In genomic region chr13:46551410-46552301, GRCh38 we compare ENCODE assay signal across 8 cellular contexts. TPM values are rescaled to one million over a fixed set of nuclear protein-coding genes. Genes with fewer than 3 reads are reported as not detected.
A peak's percentile ranks its signal among the peaks of the same experiment; 100 is the strongest.
DNase-seq lines count a peak whose midpoint lies in the region; ATAC-seq, FAIRE-seq and TF ChIP-seq lines count a peak whose summit lies in the region.

No MANE protein-coding gene starts in this region.

- H3K27me3 ChIP-seq in astrocyte (ENCODE audit: insufficient read depth, low read length), result no peaks in the 10 kb centered on the region

- H3K36me3 ChIP-seq in astrocyte (ENCODE audit: insufficient read depth, low read length), result no peaks in the 10 kb centered on the region

- peak overlapping the region; percentile 89 for H3K9ac ChIP-seq in astrocyte (ENCODE audit: low read length)

- no peak overlapping the region for H3K27ac ChIP-seq in astrocyte (ENCODE audit: low read depth, low read length)

- H2AFZ ChIP-seq in astrocyte (ENCODE audit: low read depth, low read length), result peak overlapping the region; percentile 84

- TF ChIP-seq POLR2A in NB4 (IDR thresholded peaks at IDR 0.05; ENCODE audit: extremely low read depth, insufficient read length), result no peak

- H3K9me3 Mint-ChIP-seq in astrocyte (ENCODE audit: unreplicated experiment), result no peaks in the 10 kb centered on the region

- FAIRE-seq in astrocyte (lab: Jason Lieb, UNC), result no peak

- no peaks in the 10 kb centered on the region for H3K36me3 Mint-ChIP-seq in astrocyte (ENCODE audit: low read depth, unreplicated experiment)

- H3K4me3 ChIP-seq in NB4 (ENCODE audit: low read depth, low read length) (no peak overlapping the region), astrocyte (ENCODE audit: insufficient read depth, low read depth, low read length) (peak overlapping the region; percentile 70), retinal pigment epithelial cell (ENCODE audit: low read length) (no peak overlapping the region)

- no peaks in the 10 kb centered on the region for H3K9me3 ChIP-seq in astrocyte (ENCODE audit: insufficient read depth, low read depth, low read length)

- peaks cover 20% of the 10 kb centered on the region for H4K20me1 ChIP-seq in astrocyte (ENCODE audit: insufficient read depth, low read length)

- DNase-seq in GF-D8 (lab: John Stamatoyannopoulos, UW) (peak; percentile 64), NB4 (ENCODE audit: low read depth) (peak; percentile 85), T follicular helper cell (ENCODE audit: low read depth) (peak; percentile 50), astrocyte (ENCODE audit: low read depth) (peak; percentile 54), hypothalamus (lab: John Stamatoyannopoulos, UW) (peak in 38 of 51 donors; percentile 4 to 57 (median 28)), retinal pigment epithelial cell (ENCODE audit: low read depth) (peak; percentile 63)

- peaks cover 20% of the 10 kb centered on the region for H3K4me1 ChIP-seq in astrocyte (ENCODE audit: insufficient read depth, low read length)

- H3K4me3 Mint-ChIP-seq in astrocyte (ENCODE audit: unreplicated experiment), result peak overlapping the region; percentile 95

- H3K27me3 Mint-ChIP-seq in astrocyte (ENCODE audit: low read depth, unreplicated experiment), result no peaks in the 10 kb centered on the region

- H3K79me2 ChIP-seq in astrocyte (ENCODE audit: insufficient read depth, low read length), result peaks cover 35% of the 10 kb centered on the region

- H3K4me2 ChIP-seq in astrocyte (ENCODE audit: low read length), result peak overlapping the region; percentile 98

- peaks cover 19% of the 10 kb centered on the region for H3K4me1 Mint-ChIP-seq in astrocyte (ENCODE audit: low read depth, unreplicated experiment)

- ATAC-seq in GM21360 (IDR thresholded peaks at IDR 0.05; ENCODE audit: unreplicated experiment) (no peak), GM18873 (IDR thresholded peaks at IDR 0.05; ENCODE audit: low FRiP score, unreplicated experiment) (no peak)

- peak overlapping the region; percentile 91 for H3K27ac Mint-ChIP-seq in astrocyte (ENCODE audit: unreplicated experiment)

- TF ChIP-seq CTCF in NB4 (IDR thresholded peaks at IDR 0.05; ENCODE audit: low read depth, low read length) (peak; percentile 93), astrocyte (IDR thresholded peaks at IDR 0.05; ENCODE audit: insufficient read depth, low read depth, low read length) (peak; percentile 80), retinal pigment epithelial cell (conservative IDR thresholded peaks at IDR 0.05; ENCODE audit: low read depth, low read length) (peak; percentile 97)

RNA-seq across cellular contexts. Expression of gene LRCH1, which starts 1.3 kb away (rescaled TPM):
- 17.4 and 17.7 TPM in 2 replicates for total RNA-seq in astrocyte

Comparison
In these comparisons a context has a peak if more than half of its experiments do, and no peak if none do; other contexts are left out.
1. DNase-seq: peak in every context shown above with its lines; median percentile 85 in NB4; 64 in GF-D8; 63 in retinal pigment epithelial cell; 54 in astrocyte; 50 in T follicular helper cell; 28 in hypothalamus.